Comparison of ENCODE assay signal across 11 cellular contexts in genomic region chr12:31578632-31579031, GRCh38. TPM values are rescaled to one million over a fixed set of nuclear protein-coding genes. Genes with fewer than 3 reads are reported as not detected.
DNase-seq lines count a peak whose midpoint lies in the region; ATAC-seq, FAIRE-seq and TF ChIP-seq lines count a peak whose summit lies in the region.
"Had no signal": no experiment of that assay in that cellular context is flagged by ENCODE, and none has a peak within 500 bp of the region (broad histone marks: within the 10 kb centered on the region; RNA-seq: fewer than 3 reads in every experiment).

No MANE protein-coding gene starts in this region.

- ATAC-seq in HG03558 (IDR thresholded peaks at IDR 0.05; ENCODE audit: extremely low read depth, unreplicated experiment) (peak; percentile 54), WTC11 (no peak), GM21576 (IDR thresholded peaks at IDR 0.05; ENCODE audit: unreplicated experiment) (no peak)
- ATAC-seq: activated CD4-positive, alpha-beta T cell treated with anti-CD3 and anti-CD28 coated beads for 36 hours had no signal

- H3K9me3 ChIP-seq in tibial nerve: no peaks in the 10 kb centered on the region

- CTCF ChIA-PET in WTC11 (lab: Charles Lee): interaction anchor here (0.6 to 1.1 kb wide), 3 partner anchors 12 to 291 kb away, joined by 3 to 6 read pairs (median 4); no protein-coding TSS in a partner anchor

- TF ChIP-seq EP300 in tibial nerve (IDR thresholded peaks at IDR 0.05): no peak

- H3K27me3 Mint-ChIP-seq in nephron progenitor cell (ENCODE audit: low read depth, poor library complexity) (no peaks in the 10 kb centered on the region), WTC11 (ENCODE audit: low read depth) (no peaks in the 10 kb centered on the region)

- no peak overlapping the region for H3K4me3 Mint-ChIP-seq in nephron progenitor cell
- H3K4me3 Mint-ChIP-seq in WTC11: no peak overlapping the region
- H3K4me3 Mint-ChIP-seq: activated CD4-positive, alpha-beta T cell treated with anti-CD3 and anti-CD28 coated beads for 36 hours had no signal

- POLR2A ChIA-PET in WTC11 (lab: Charles Lee): interaction anchor here (0.5 kb wide), 1 partner anchor 16 kb away, joined by 3 read pairs; no protein-coding TSS in a partner anchor

- no peak overlapping the region for H3K4me3 ChIP-seq in tibial nerve
- H3K4me3 ChIP-seq: dorsolateral prefrontal cortex had no signal

- H3K27ac Mint-ChIP-seq in nephron progenitor cell: peak overlapping the region; percentile 85
- no peak overlapping the region for H3K27ac Mint-ChIP-seq in WTC11
- H3K27ac Mint-ChIP-seq: activated CD4-positive, alpha-beta T cell treated with anti-CD3 and anti-CD28 coated beads for 36 hours had no signal

- H3K27ac ChIP-seq in tibial nerve: no peak overlapping the region

- H3K9me3 Mint-ChIP-seq in nephron progenitor cell (peaks cover 19% of the 10 kb centered on the region), WTC11 (no peaks in the 10 kb centered on the region)

- H3K36me3 Mint-ChIP-seq in nephron progenitor cell (ENCODE audit: low read depth) (peaks cover 47% of the 10 kb centered on the region), WTC11 (no peaks in the 10 kb centered on the region; the same call in 1 of the 2 replicates)

- H3K27me3 ChIP-seq in tibial nerve: no peaks in the 10 kb centered on the region
- H3K27me3 ChIP-seq: dorsolateral prefrontal cortex had no signal

- no peak for DNase-seq in GM18507 (ENCODE audit: extremely low spot score, insufficient read length, low read depth)
- peak; percentile 54 for DNase-seq in dermis blood vessel endothelial cell
- no peak for DNase-seq in nephron progenitor cell
- DNase-seq in DMS153 treated with DMSO at 0.1 percent for 48 hours (lab: John Stamatoyannopoulos, UW; ENCODE audit: unreplicated experiment): no peak
- no peak for DNase-seq in WTC11 (ENCODE audit: low spot score)
- no peak for DNase-seq in tibial nerve (ENCODE audit: low spot score in 2 of 2)
- DNase-seq: activated CD4-positive, alpha-beta T cell treated with anti-CD3 and anti-CD28 coated beads for 36 hours had no signal

- no peak for TF ChIP-seq POLR2A in tibial nerve (IDR thresholded peaks at IDR 0.05)

- H3K4me1 ChIP-seq in tibial nerve: peaks cover 0 to 21% (median 0%) of the 10 kb centered on the region in 4 donors

- H3K36me3 ChIP-seq in tibial nerve: no peaks in the 10 kb centered on the region

- FAIRE-seq in GM18507 (lab: Jason Lieb, UNC): peak; percentile 12
- FAIRE-seq: H54 had no signal

- peaks cover 22% of the 10 kb centered on the region for H3K4me1 Mint-ChIP-seq in nephron progenitor cell
- peaks cover 11% of the 10 kb centered on the region for H3K4me1 Mint-ChIP-seq in WTC11
- H3K4me1 Mint-ChIP-seq: activated CD4-positive, alpha-beta T cell treated with anti-CD3 and anti-CD28 coated beads for 36 hours had no signal

- 30 to 34% methylated on average over 2 of the region's 2 CpGs for WGBS in tibial nerve, 2 donors

- no peak for TF ChIP-seq CTCF in nephron progenitor cell (IDR thresholded peaks at IDR 0.05)
- TF ChIP-seq CTCF in WTC11 (IDR thresholded peaks at IDR 0.05): no peak
- no peak for TF ChIP-seq CTCF in tibial nerve (IDR thresholded peaks at IDR 0.05)

TF ChIP-seq in WTC11, 78 proteins besides CTCF, POLR2A, EP300 and RAD21 (continues in another document):
- TF ChIP-seq USF2 (CRISPR knock-in tag; IDR thresholded peaks at IDR 0.05) (no peak), CBFB (CRISPR knock-in tag; IDR thresholded peaks at IDR 0.05; ENCODE audit: low read depth) (no peak), SP1 (CRISPR knock-in tag; conservative IDR thresholded peaks at IDR 0.05) (no peak), ZMAT4 (CRISPR knock-in tag; IDR thresholded peaks at IDR 0.05) (no peak), IRF2 (CRISPR knock-in tag; IDR thresholded peaks at IDR 0.05; ENCODE audit: borderline replicate concordance, low read depth) (no peak), ZSCAN18 (CRISPR knock-in tag; IDR thresholded peaks at IDR 0.05) (no peak), GTF2I (CRISPR knock-in tag; conservative IDR thresholded peaks at IDR 0.05) (no peak), OVOL2 (CRISPR knock-in tag; IDR thresholded peaks at IDR 0.05; ENCODE audit: borderline replicate concordance) (no peak), EMX1 (CRISPR knock-in tag; IDR thresholded peaks at IDR 0.05) (no peak), ZNF281 (CRISPR knock-in tag; IDR thresholded peaks at IDR 0.05) (no peak), ATF3 (CRISPR knock-in tag; conservative IDR thresholded peaks at IDR 0.05) (no peak), KAT7 (CRISPR knock-in tag; IDR thresholded peaks at IDR 0.05; ENCODE audit: borderline replicate concordance) (no peak), ZNF425 (CRISPR knock-in tag; conservative IDR thresholded peaks at IDR 0.05) (no peak), ZNF138 (CRISPR knock-in tag; conservative IDR thresholded peaks at IDR 0.05) (no peak)

RNA-seq across cellular contexts. Expression of gene DENND5B, which starts 12.3 kb away (rescaled TPM):
- total RNA-seq in dermis blood vessel endothelial cell (12.1 and 19.3 TPM in 2 replicates), WTC11 (2021) (12.7 to 15.2 TPM (median 13.8 TPM) in 3 replicates), tibial nerve (10 to 100 TPM; 22.6 to 55.7 (median 42.8) TPM)
